In genomic region chr2:11611251-11611650, GRCh38 we compare ENCODE assay signal across 32 cellular contexts. TPM values are rescaled to one million over a fixed set of nuclear protein-coding genes. Genes with fewer than 3 reads are reported as not detected.
"Had no signal": no experiment of that assay in that cellular context is flagged by ENCODE, and none has a peak within 500 bp of the region (broad histone marks: within the 10 kb centered on the region; RNA-seq: fewer than 3 reads in every experiment).

No MANE protein-coding gene starts in this region.

- H3K4me3 Mint-ChIP-seq: natural killer cell; nephron; neural crest cell; stimulated activated memory B cell treated with anti-CD40 and anti-IgM and Interleukin-4, amounts not matched to agents 10 μg/mL and 1 μg/mL and 100 μg/mL, for 72 hours; stimulated activated naive CD8-positive, alpha-beta T cell treated with anti-CD3 and anti-CD28 coated beads, Interleukin-15, amount 100 ng/mL, for 72 hours; type B pancreatic cell had no signal

- H3K36me3 ChIP-seq: neutrophil, spleen, thoracic aorta, thyroid gland, upper lobe of right lung had no signal

- H3K9ac ChIP-seq: parathyroid adenoma had no signal

- H3K27me3 Mint-ChIP-seq: progenitor cell of endocrine pancreas; stimulated activated naive CD8-positive, alpha-beta T cell treated with anti-CD3 and anti-CD28 coated beads, Interleukin-15, amount 100 ng/mL, for 72 hours; type B pancreatic cell had no signal

- H2AFZ ChIP-seq: parathyroid adenoma had no signal

- H3K27ac Mint-ChIP-seq: naive thymus-derived CD4-positive, alpha-beta T cell; natural killer cell; nephron; progenitor cell of endocrine pancreas; stimulated activated memory B cell treated with anti-CD40 and anti-IgM and Interleukin-4, amounts not matched to agents 10 μg/mL and 1 μg/mL and 100 μg/mL, for 72 hours; stimulated activated naive CD8-positive, alpha-beta T cell treated with anti-CD3 and anti-CD28 coated beads, Interleukin-15, amount 100 ng/mL, for 72 hours; type B pancreatic cell had no signal

- H3K79me2 ChIP-seq: parathyroid adenoma had no signal

- H3K4me3 ChIP-seq: ovary, psoas muscle, skin epidermis, smooth muscle cell, spleen, suprapubic skin, thoracic aorta, thyroid gland, tibial nerve, upper lobe of right lung, vagina had no signal

- H3K4me1 ChIP-seq: parathyroid adenoma, psoas muscle, spleen, suprapubic skin, thyroid gland, tibial nerve, upper lobe of right lung, vagina had no signal

- DNase-seq: naive thymus-derived CD4-positive, alpha-beta T cell; natural killer cell; ovary; psoas muscle; spleen; stimulated activated CD4-positive, alpha-beta T cell treated with anti-CD3 and anti-CD28 coated beads, Interleukin-12 subunit alpha, Interleukin-12 subunit beta, amount 100 ng/mL, for 4 hours; stimulated activated CD4-positive, alpha-beta T cell treated with anti-CD3 and anti-CD28 coated beads, Interleukin-1b, Interleukin-23, amount 100 ng/mL, for 48 hours; stimulated activated CD4-positive, alpha-beta T cell treated with anti-CD3 and anti-CD28 coated beads, Interleukin-4, amount 100 ng/mL, for 1 hour; stimulated activated CD4-positive, alpha-beta T cell treated with anti-CD3 and anti-CD28 coated beads, Interleukin-4, amount 100 ng/mL, for 4 hours; stimulated activated CD8-positive, alpha-beta memory T cell treated with anti-CD3 and anti-CD28 coated beads, Interleukin-4, amount 100 ng/mL, for 48 hours; stimulated activated naive CD4-positive, alpha-beta T cell; stimulated activated naive CD8-positive, alpha-beta T cell treated with anti-CD3 and anti-CD28 coated beads, Interleukin-15, amount 100 ng/mL, for 72 hours; stimulated activated naive CD8-positive, alpha-beta T cell treated with anti-CD3 and anti-CD28 coated beads, Interleukin-15, Interleukin-2, amounts not matched to agents 100 U/mL and 50 U/mL, for 24 hours; thyroid gland had no signal

- H3K4me2 ChIP-seq: smooth muscle cell had no signal

- H3K27ac ChIP-seq: neutrophil, parathyroid adenoma, psoas muscle, skin epidermis, spleen, suprapubic skin, thoracic aorta, thyroid gland, tibial nerve, upper lobe of right lung, vagina had no signal

- H3K9me3 ChIP-seq: neutrophil, ovary, psoas muscle, spleen, suprapubic skin, thoracic aorta, thyroid gland, tibial nerve, upper lobe of right lung, vagina had no signal

- H3K4me1 Mint-ChIP-seq: naive thymus-derived CD4-positive, alpha-beta T cell; natural killer cell; nephron; neural crest cell; stimulated activated memory B cell treated with anti-CD40 and anti-IgM and Interleukin-4, amounts not matched to agents 10 μg/mL and 1 μg/mL and 100 μg/mL, for 72 hours; stimulated activated naive CD8-positive, alpha-beta T cell treated with anti-CD3 and anti-CD28 coated beads, Interleukin-15, amount 100 ng/mL, for 72 hours had no signal

- H3K27me3 ChIP-seq: ovary, spleen, suprapubic skin, thyroid gland, tibial nerve, upper lobe of right lung, vagina had no signal

- H3K36me3 Mint-ChIP-seq: naive thymus-derived CD4-positive, alpha-beta T cell; natural killer cell; stimulated activated memory B cell treated with anti-CD40 and anti-IgM and Interleukin-4, amounts not matched to agents 10 μg/mL and 1 μg/mL and 100 μg/mL, for 72 hours had no signal

- H3K9me3 Mint-ChIP-seq: naive thymus-derived CD4-positive, alpha-beta T cell; natural killer cell; nephron; neural crest cell; stimulated activated memory B cell treated with anti-CD40 and anti-IgM and Interleukin-4, amounts not matched to agents 10 μg/mL and 1 μg/mL and 100 μg/mL, for 72 hours; stimulated activated naive CD8-positive, alpha-beta T cell treated with anti-CD3 and anti-CD28 coated beads, Interleukin-15, amount 100 ng/mL, for 72 hours; type B pancreatic cell had no signal

RNA-seq across cellular contexts. Expression of gene NTSR2, which starts 58.7 kb away (rescaled TPM):
- total RNA-seq: naive thymus-derived CD4-positive, alpha-beta T cell; natural killer cell; neural crest cell; osteoblast; progenitor cell of endocrine pancreas; renal cortical epithelial cell; sciatic nerve; smooth muscle cell; spleen; suprapubic skin; thoracic aorta; thyroid gland; upper lobe of right lung; urinary bladder; vagina had no signal
- polyA plus RNA-seq: naive thymus-derived CD4-positive, alpha-beta T cell; smooth muscle cell; spleen had no signal
